Comparison of ENCODE assay signal across 27 cellular contexts in the genomic region with DNA sequence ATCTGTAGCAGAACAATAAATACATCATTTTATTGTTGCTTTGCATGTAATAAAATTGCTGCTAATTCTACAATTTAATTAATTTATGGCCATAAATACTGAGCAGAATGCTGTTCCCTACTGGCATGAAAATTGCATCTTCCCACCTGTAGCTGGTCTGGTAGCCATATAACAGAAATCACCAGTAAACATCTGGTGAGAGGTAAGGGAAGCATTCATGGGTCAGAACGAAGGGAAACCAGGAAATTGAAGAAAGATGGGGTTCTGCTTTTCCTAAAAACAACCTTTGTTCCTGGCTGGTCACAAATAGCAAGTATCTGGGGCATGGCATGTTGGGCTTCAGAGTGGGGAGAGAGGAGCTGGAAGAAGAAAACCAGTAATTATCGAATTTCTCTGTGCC.
"Had no signal": no experiment of that assay in that cellular context is flagged by ENCODE, and none has a peak within 500 bp of the region (broad histone marks: within the 10 kb centered on the region; RNA-seq: fewer than 3 reads in every experiment).

No MANE protein-coding gene starts in this region.

- H3K27ac Mint-ChIP-seq: activated CD4-positive, alpha-beta memory T cell treated with anti-CD3 and anti-CD28 coated beads for 36 hours; activated CD4-positive, alpha-beta T cell treated with anti-CD3 and anti-CD28 coated beads for 36 hours; activated CD4-positive, alpha-beta T cell treated with anti-CD3 and anti-CD28 coated beads, Interleukin-2, amount 10 ng/mL, durations not matched to agents 24 days and 14 days; activated CD8-positive, alpha-beta memory T cell treated with anti-CD3 and anti-CD28 coated beads, Interleukin-2, amount 10 ng/mL, durations not matched to agents 7 days and 5 days; activated CD8-positive, alpha-beta T cell treated with anti-CD3 and anti-CD28 coated beads, Interleukin-2, amount 10 ng/mL, durations not matched to agents 7 days and 5 days; activated naive CD4-positive, alpha-beta T cell treated with anti-CD3 and anti-CD28 coated beads for 36 hours; activated naive CD4-positive, alpha-beta T cell treated with anti-CD3 and anti-CD28 coated beads, Interleukin-2, amount 50 U/mL, for 24 hours; activated naive CD8-positive, alpha-beta T cell treated with anti-CD3 and anti-CD28 coated beads for 36 hours; activated naive CD8-positive, alpha-beta T cell treated with anti-CD3 and anti-CD28 coated beads, Interleukin-2, amount 50 U/mL, for 24 hours; activated T-helper 1 cell treated with anti-CD3 and anti-CD28 coated beads, Interleukin-12 subunit alpha, Interleukin-12 subunit beta, Interleukin-2, Interleukin-4 antibody, amounts not matched to agents 30 ng/mL and 10 ng/mL and 1 ng/mL, durations not matched to agents 14 hours and 24 hours and 36 hours; activated T-helper 2 cell treated with anti-CD3 and anti-CD28 coated beads, Interferon-gamma antibody, Interleukin-2, Interleukin-4, amounts not matched to agents 10 μg/mL and 5 μg/mL and 100 μg/mL, durations not matched to agents 14 hours and 24 hours and 36 hours had no signal

- DNase-seq: activated CD4-positive, alpha-beta memory T cell treated with anti-CD3 and anti-CD28 coated beads for 36 hours; activated CD4-positive, alpha-beta T cell treated with anti-CD3 and anti-CD28 coated beads for 36 hours; activated CD4-positive, alpha-beta T cell treated with anti-CD3 and anti-CD28 coated beads, Interleukin-2, amount 10 ng/mL, durations not matched to agents 24 days and 14 days; activated CD4-positive, CD25-positive, alpha-beta regulatory T cell; activated CD4-positive, CD25-positive, alpha-beta regulatory T cell treated with anti-CD3 and anti-CD28 coated beads, Interleukin-2, amount 50 U/mL, for 72 hours; activated CD8-positive, alpha-beta memory T cell treated with anti-CD3 and anti-CD28 coated beads, Interleukin-2, amount 10 ng/mL, durations not matched to agents 7 days and 5 days; activated CD8-positive, alpha-beta memory T cell treated with anti-CD3 and anti-CD28 coated beads, Interleukin-2, amount 50 U/mL, for 4 hours; activated CD8-positive, alpha-beta T cell treated with anti-CD3 and anti-CD28 coated beads, Interleukin-2, amount 10 ng/mL, durations not matched to agents 7 days and 5 days; activated effector memory CD4-positive, alpha-beta T cell treated with anti-CD3 and anti-CD28 coated beads, Interleukin-2, amount 50 U/mL, for 16 hours; activated naive CD4-positive, alpha-beta T cell treated with anti-CD3 and anti-CD28 coated beads for 36 hours; activated naive CD8-positive, alpha-beta T cell treated with anti-CD3 and anti-CD28 coated beads for 36 hours; activated naive CD8-positive, alpha-beta T cell treated with anti-CD3 and anti-CD28 coated beads, Interleukin-2, amount 50 U/mL, for 24 hours; activated T-cell treated with anti-CD3 and anti-CD28 coated beads, Interleukin-2, amount 50 U/mL, for 1 hour; activated T-cell treated with anti-CD3 and anti-CD28 coated beads, Interleukin-2, amount 50 U/mL, for 48 hours; adrenal gland; amygdala; aorta; body of pancreas; caudate nucleus; colonic mucosa; effector CD8-positive, alpha-beta T cell; esophagus squamous epithelium; head of caudate nucleus; T-helper 2 cell had no signal

- ATAC-seq: activated CD4-positive, alpha-beta T cell treated with anti-CD3 and anti-CD28 coated beads for 36 hours; activated CD8-positive, alpha-beta memory T cell treated with anti-CD3 and anti-CD28 coated beads, Interleukin-2, amount 10 ng/mL, durations not matched to agents 7 days and 5 days; activated CD8-positive, alpha-beta T cell treated with anti-CD3 and anti-CD28 coated beads, Interleukin-2, amount 10 ng/mL, durations not matched to agents 7 days and 5 days; activated naive CD8-positive, alpha-beta T cell treated with anti-CD3 and anti-CD28 coated beads, Interleukin-2, amount 50 U/mL, for 24 hours; body of pancreas had no signal

- H3K4me3 Mint-ChIP-seq: activated CD4-positive, alpha-beta memory T cell treated with anti-CD3 and anti-CD28 coated beads for 36 hours; activated CD4-positive, alpha-beta T cell treated with anti-CD3 and anti-CD28 coated beads for 36 hours; activated CD4-positive, alpha-beta T cell treated with anti-CD3 and anti-CD28 coated beads, Interleukin-2, amount 10 ng/mL, durations not matched to agents 24 days and 14 days; activated CD8-positive, alpha-beta memory T cell treated with anti-CD3 and anti-CD28 coated beads, Interleukin-2, amount 10 ng/mL, durations not matched to agents 7 days and 5 days; activated CD8-positive, alpha-beta T cell treated with anti-CD3 and anti-CD28 coated beads, Interleukin-2, amount 10 ng/mL, durations not matched to agents 7 days and 5 days; activated naive CD4-positive, alpha-beta T cell treated with anti-CD3 and anti-CD28 coated beads for 36 hours; activated naive CD4-positive, alpha-beta T cell treated with anti-CD3 and anti-CD28 coated beads, Interleukin-2, amount 50 U/mL, for 24 hours; activated naive CD8-positive, alpha-beta T cell treated with anti-CD3 and anti-CD28 coated beads for 36 hours; activated naive CD8-positive, alpha-beta T cell treated with anti-CD3 and anti-CD28 coated beads, Interleukin-2, amount 50 U/mL, for 24 hours; activated T-helper 1 cell treated with anti-CD3 and anti-CD28 coated beads, Interleukin-12 subunit alpha, Interleukin-12 subunit beta, Interleukin-2, Interleukin-4 antibody, amounts not matched to agents 30 ng/mL and 10 ng/mL and 1 ng/mL, durations not matched to agents 14 hours and 24 hours and 36 hours had no signal

- H3K27me3 Mint-ChIP-seq: activated CD4-positive, alpha-beta memory T cell treated with anti-CD3 and anti-CD28 coated beads for 36 hours; activated CD4-positive, alpha-beta T cell treated with anti-CD3 and anti-CD28 coated beads for 36 hours; activated CD4-positive, alpha-beta T cell treated with anti-CD3 and anti-CD28 coated beads, Interleukin-2, amount 10 ng/mL, durations not matched to agents 24 days and 14 days; activated CD8-positive, alpha-beta memory T cell treated with anti-CD3 and anti-CD28 coated beads, Interleukin-2, amount 10 ng/mL, durations not matched to agents 7 days and 5 days; activated naive CD4-positive, alpha-beta T cell treated with anti-CD3 and anti-CD28 coated beads, Interleukin-2, amount 50 U/mL, for 24 hours; activated naive CD8-positive, alpha-beta T cell treated with anti-CD3 and anti-CD28 coated beads for 36 hours; activated naive CD8-positive, alpha-beta T cell treated with anti-CD3 and anti-CD28 coated beads, Interleukin-2, amount 50 U/mL, for 24 hours had no signal

- H3K4me1 Mint-ChIP-seq: activated CD4-positive, alpha-beta T cell treated with anti-CD3 and anti-CD28 coated beads for 36 hours; activated CD4-positive, alpha-beta T cell treated with anti-CD3 and anti-CD28 coated beads, Interleukin-2, amount 10 ng/mL, durations not matched to agents 24 days and 14 days; activated CD8-positive, alpha-beta memory T cell treated with anti-CD3 and anti-CD28 coated beads, Interleukin-2, amount 10 ng/mL, durations not matched to agents 7 days and 5 days; activated naive CD4-positive, alpha-beta T cell treated with anti-CD3 and anti-CD28 coated beads, Interleukin-2, amount 50 U/mL, for 24 hours; activated naive CD8-positive, alpha-beta T cell treated with anti-CD3 and anti-CD28 coated beads for 36 hours; activated naive CD8-positive, alpha-beta T cell treated with anti-CD3 and anti-CD28 coated beads, Interleukin-2, amount 50 U/mL, for 24 hours had no signal

- H3K36me3 Mint-ChIP-seq: activated CD4-positive, alpha-beta memory T cell treated with anti-CD3 and anti-CD28 coated beads for 36 hours; activated CD8-positive, alpha-beta memory T cell treated with anti-CD3 and anti-CD28 coated beads, Interleukin-2, amount 10 ng/mL, durations not matched to agents 7 days and 5 days; activated naive CD4-positive, alpha-beta T cell treated with anti-CD3 and anti-CD28 coated beads, Interleukin-2, amount 50 U/mL, for 24 hours; activated naive CD8-positive, alpha-beta T cell treated with anti-CD3 and anti-CD28 coated beads for 36 hours had no signal
